ENCODE assay signal across 9 cellular contexts in the genomic region with DNA sequence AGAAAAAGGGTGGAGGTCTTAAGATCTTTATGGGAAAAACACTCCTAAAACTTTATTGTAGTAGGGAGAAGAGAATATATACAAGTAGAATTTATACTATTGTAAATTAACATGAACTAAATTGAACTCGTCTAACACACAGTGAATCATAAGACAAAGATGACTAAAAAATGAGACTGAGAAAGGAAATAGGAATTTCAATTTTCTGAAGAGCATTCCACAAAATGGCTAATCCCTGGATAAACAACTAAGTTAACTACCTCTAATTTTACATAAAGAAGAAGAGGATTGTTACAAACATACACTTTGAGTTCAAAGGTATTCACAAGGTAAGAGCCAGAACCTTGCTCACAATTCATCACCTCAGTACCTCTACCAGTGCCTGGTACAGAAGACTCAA. TPM values are rescaled to one million over a fixed set of nuclear protein-coding genes. Genes with fewer than 3 reads are reported as not detected.
A peak's percentile ranks its signal among the peaks of the same experiment; 100 is the strongest.
DNase-seq lines count a peak whose midpoint lies in the region; ATAC-seq, FAIRE-seq and TF ChIP-seq lines count a peak whose summit lies in the region.
"Had no signal": no experiment of that assay in that cellular context is flagged by ENCODE, and none has a peak within 500 bp of the region (broad histone marks: within the 10 kb centered on the region; RNA-seq: fewer than 3 reads in every experiment).

No MANE protein-coding gene starts in this region.

- H3K4me1 ChIP-seq in K562 (replicated peaks in 1 of 2; ENCODE audit: control insufficient read depth in 2 of 2, insufficient read depth in 2 of 2, low read length in 2 of 2) (peaks cover 12 to 14% of the 10 kb centered on the region in 2 experiments; a peak in 4 of 5 replicates), mesodermal cell (ENCODE audit: control insufficient read depth, insufficient read depth, low read length, poor library complexity, severe bottlenecking) (peaks cover 20% of the 10 kb centered on the region)

- in situ Hi-C loops in ACHN (cut with HindIII; ENCODE audit: low pct_ligation_motif_present, low pct_unique_long_range_greater_than_20kb, low sequenced_read_pairs) (no loop called here), K562 (cut with MboI) (loop anchor here (25.0 kb wide), 1 partner anchor 668 kb away; a partner anchor contains a TSS)

- BruUV-seq in K562 (replicated peaks; lab: Mats Ljungman, UMichigan), result no TSS peak

- peaks cover 16% of the 10 kb centered on the region; the same call in 2 of the 3 replicates for H3K36me3 ChIP-seq in K562 (ENCODE audit: control insufficient read depth, insufficient read depth, low read length)
- H3K36me3 ChIP-seq in mesodermal cell (ENCODE audit: control insufficient read depth, insufficient read depth, low read length), result peaks cover 15% of the 10 kb centered on the region

- 0 out of 2 replicates have a peak, but pooled peaks cover 7% of the 10 kb centered on the region for H4K20me1 ChIP-seq in K562 (replicated peaks; ENCODE audit: control insufficient read depth, insufficient read depth, low read length)

- DNase-seq in ACHN (peak; percentile 24), HT1080 (ENCODE audit: low read depth) (peak; percentile 50), K562 (ENCODE audit: extremely low read depth in 1 of 4, low spot score in 3 of 4) (no peak), NCI-H2227 treated with DMSO at 0.1 percent for 48 hours (lab: John Stamatoyannopoulos, UW) (no peak), 8988T (no peak), GOT3 (lab: John Stamatoyannopoulos, UW) (no peak), cerebellar cortex (ENCODE audit: low spot score) (no peak)
- DNase-seq: SHP77 treated with DMSO at 0.1 percent for 48 hours had no signal

- peaks cover 67% of the 10 kb centered on the region for H3K79me2 ChIP-seq in K562 (ENCODE audit: control insufficient read depth, insufficient read depth, low read length)

- H2AFZ ChIP-seq in K562 (ENCODE audit: low read depth, low read length), result no peak overlapping the region

- H3K27ac ChIP-seq in K562 (ENCODE audit: extremely low read depth, low read depth, low read length) (no peak overlapping the region), mesodermal cell (ENCODE audit: low read depth, low read length, severe bottlenecking) (no peak overlapping the region)

- FAIRE-seq in K562 (lab: Jason Lieb, UNC), result no peak

- WGBS in K562 (ENCODE audit: insufficient coverage, low coverage, missing lambda C conversion rate), result 6% methylated on average over 1 of the region's 1 CpG
- WGBS in mesodermal cell (ENCODE audit: insufficient coverage in 2 of 2), 2 experiments, result no CpG with 5 or more reads among the region's 1 CpG

- no peaks in the 10 kb centered on the region for H3K9me1 ChIP-seq in K562 (ENCODE audit: control insufficient read depth, insufficient read depth, low read length)

- CTCF ChIA-PET in K562 (lab: Yijun Ruan, JAX; ENCODE audit: low intra/inter-chr PET ratio), result no interaction called here

- H3K9me3 ChIP-seq in K562 (replicated peaks; ENCODE audit: control insufficient read depth, insufficient read depth, low read depth, low read length) (no peaks in the 10 kb centered on the region), mesodermal cell (ENCODE audit: control insufficient read depth, low read length) (no peaks in the 10 kb centered on the region)

- POLR2A ChIA-PET in K562 (lab: Yijun Ruan, JAX), result interaction anchor here (0.9 kb wide), 1 partner anchor 16 kb away, joined by 3 read pairs; no protein-coding TSS in a partner anchor

- no peak for TF ChIP-seq POLR2A in K562 (conservative IDR thresholded peaks at IDR 0.05)

- no peak for ATAC-seq in K562

- TF ChIP-seq EP300 in K562 (IDR thresholded peaks at IDR 0.05; ENCODE audit: low read length), result no peak

- H3K4me3 ChIP-seq in K562 (peak overlapping the region; percentile 66), mesodermal cell (ENCODE audit: extremely low read depth, insufficient read depth, low read length, poor library complexity, severe bottlenecking) (peak overlapping the region; percentile 91)

- peak overlapping the region in 1 of 2 experiments; percentile 73; a peak in 2 of 4 replicates for H3K9ac ChIP-seq in K562 (ENCODE audit: insufficient read depth in 1 of 2, low read depth in 2 of 2, low read length in 2 of 2)

- H3K27me3 ChIP-seq in K562 (ENCODE audit: control insufficient read depth in 2 of 2, insufficient read depth in 2 of 2, low read length in 2 of 2), result no peaks in the 10 kb centered on the region

- no peak for TF ChIP-seq RAD21 in K562 (CRISPR knock-in tag; conservative IDR thresholded peaks at IDR 0.05 in 1 of 2, IDR thresholded peaks at IDR 0.05 in 1 of 2)

- no peak for TF ChIP-seq CTCF in K562 (IDR thresholded peaks at IDR 0.05 in 2 of 3, conservative IDR thresholded peaks at IDR 0.05 in 1 of 3; ENCODE audit: insufficient read depth in 2 of 3, low read depth in 1 of 3, low read length in 3 of 3)

- H3K4me2 ChIP-seq in K562 (ENCODE audit: insufficient read depth, low read length), result peak overlapping the region; percentile 77

- intact Hi-C loops in K562 (cut with micrococcal nuclease), result loop anchor here (5.0 to 10.0 kb wide), 3 partner anchors 133 to 666 kb away; a partner anchor contains a TSS

TF ChIP-seq in K562, 482 proteins besides CTCF, POLR2A, EP300 and RAD21:
- TF ChIP-seq, protein P1, sequence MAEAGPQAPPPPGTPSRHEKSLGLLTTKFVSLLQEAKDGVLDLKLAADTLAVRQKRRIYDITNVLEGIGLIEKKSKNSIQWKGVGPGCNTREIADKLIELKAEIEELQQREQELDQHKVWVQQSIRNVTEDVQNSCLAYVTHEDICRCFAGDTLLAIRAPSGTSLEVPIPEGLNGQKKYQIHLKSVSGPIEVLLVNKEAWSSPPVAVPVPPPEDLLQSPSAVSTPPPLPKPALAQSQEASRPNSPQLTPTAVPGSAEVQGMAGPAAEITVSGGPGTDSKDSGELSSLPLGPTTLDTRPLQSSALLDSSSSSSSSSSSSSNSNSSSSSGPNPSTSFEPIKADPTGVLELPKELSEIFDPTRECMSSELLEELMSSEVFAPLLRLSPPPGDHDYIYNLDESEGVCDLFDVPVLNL (CRISPR knock-in tag; IDR thresholded peaks at IDR 0.05; ENCODE audit: low read depth), result no peak
- TF ChIP-seq ZBTB1 (CRISPR knock-in tag; IDR thresholded peaks at IDR 0.05; ENCODE audit: borderline replicate concordance, low read depth) (no peak), MCM2 (IDR thresholded peaks at IDR 0.05; ENCODE audit: low read depth) (no peak)
TF ChIP-seq in K562: peak in this region for 0.

RNA-seq across cellular contexts. Expression of a gene that starts 2.0 kb away (rescaled TPM):
- 38.1 and 47.9 TPM in 2 replicates for total RNA-seq in HT1080 (2014; rRNA removed; shearing (Covaris generic))
- 38.2 and 71.0 TPM in 2 replicates for polyA plus RNA-seq in HT1080 (2015; cell fraction: cytosol; rRNA removed)
- 105 and 125 TPM in 2 replicates for polyA plus RNA-seq in HT1080 (2015; cell fraction: nucleus; rRNA removed)
- total RNA-seq in K562 (2011; cell fraction: chromatin; rRNA removed; ENCODE audit: low replicate concordance), result 21.0 and 65.4 TPM in 2 replicates
- 8.8 and 10.7 TPM in 2 replicates for total RNA-seq in K562 (2011; cell fraction: nucleolus; rRNA removed)
- total RNA-seq in K562 (2011; cell fraction: nucleoplasm; rRNA removed), result 26.3 and 31.1 TPM in 2 replicates
- 29.4 and 39.5 TPM in 2 replicates for total RNA-seq in K562 (2014; rRNA removed)
- total RNA-seq in K562 (2014; rRNA removed; fragmentation: Illumina TruSeq; extraction: Trizol), result 18.0 and 18.4 TPM in 2 replicates
- total RNA-seq in K562 (2015; rRNA removed; fragmentation: Illumina TruSeq; extraction: Trizol), result 17.2 and 18.1 TPM in 2 replicates
- total RNA-seq in K562 (2021), result 23.9 and 24.7 TPM in 2 replicates
- polyA plus RNA-seq in K562 (2011; rRNA removed), result 12.2 and 14.4 TPM in 2 replicates
- 4.4 and 5.2 TPM in 2 replicates for polyA plus RNA-seq in K562 (2011; cell fraction: cytosol; rRNA removed)
- polyA plus RNA-seq in K562 (2011; cell fraction: nucleus; rRNA removed), result 17.6 and 24.7 TPM in 2 replicates
- polyA plus RNA-seq in K562 (2012), result 8.9 and 15.0 TPM in 2 replicates
- polyA plus RNA-seq in K562 (2014; fragmentation: Illumina TruSeq; extraction: Trizol), result 15.2 and 18.0 TPM in 2 replicates
- polyA plus RNA-seq in K562 (2014; fragmentation: Nextera tagmentation; extraction: Ambion mirVana), result 1 to 10 TPM; 5.9 TPM
- polyA plus RNA-seq in K562 (2014; rRNA removed), result 25.8 and 28.0 TPM in 2 replicates
- polyA minus RNA-seq in K562 (2011; rRNA and poly(A)+ RNA removed), result 13.3 and 14.9 TPM in 2 replicates
- polyA minus RNA-seq in K562 (2011; cell fraction: cytosol; rRNA and poly(A)+ RNA removed), result 6.4 and 8.5 TPM in 2 replicates
- 28.8 and 38.8 TPM in 2 replicates for polyA minus RNA-seq in K562 (2011; cell fraction: nucleus; rRNA and poly(A)+ RNA removed)
- polyA plus RNA-seq in mesodermal cell (2013, experiment 1 of 2), result 52.5 TPM
- polyA plus RNA-seq in mesodermal cell (2013, experiment 2 of 2), result 59.1 TPM

RNA-seq across cellular contexts. Expression of a gene that starts 29.6 kb away (rescaled TPM):
- 0.48 and 0.70 TPM in 2 replicates for total RNA-seq in HT1080 (2014; rRNA removed; shearing (Covaris generic))
- 0.50 and 1.6 TPM in 2 replicates for polyA plus RNA-seq in HT1080 (2015; cell fraction: cytosol; rRNA removed)
- 0.34 and 0.87 TPM in 2 replicates for polyA plus RNA-seq in HT1080 (2015; cell fraction: nucleus; rRNA removed)
- total RNA-seq in K562 (2011; cell fraction: chromatin; rRNA removed; ENCODE audit: low replicate concordance), result not detected in 2 replicates
- not detected in 2 replicates for total RNA-seq in K562 (2011; cell fraction: nucleolus; rRNA removed)
- not detected in 2 replicates for total RNA-seq in K562 (2011; cell fraction: nucleoplasm; rRNA removed)
- total RNA-seq in K562 (2014; rRNA removed), result not detected in 2 replicates
- 0.07 TPM in 1 of 2 replicates, not detected in the other for total RNA-seq in K562 (2014; rRNA removed; fragmentation: Illumina TruSeq; extraction: Trizol)
- total RNA-seq in K562 (2015; rRNA removed; fragmentation: Illumina TruSeq; extraction: Trizol), result not detected in 2 replicates
- 0.16 TPM in 1 of 2 replicates, not detected in the other for total RNA-seq in K562 (2021)
- polyA plus RNA-seq in K562 (2011; rRNA removed), result 0.15 TPM in 1 of 2 replicates, not detected in the other
- polyA plus RNA-seq in K562 (2011; cell fraction: cytosol; rRNA removed), result not detected in 2 replicates
- not detected in 2 replicates for polyA plus RNA-seq in K562 (2011; cell fraction: nucleus; rRNA removed)
- polyA plus RNA-seq in K562 (2012), result 0.33 and 0.35 TPM in 2 replicates
- polyA plus RNA-seq in K562 (2014; fragmentation: Illumina TruSeq; extraction: Trizol), result 0.04 TPM in 1 of 2 replicates, not detected in the other
- polyA plus RNA-seq in K562 (2014; fragmentation: Nextera tagmentation; extraction: Ambion mirVana), result under 1 TPM; 0.07 to 0.15 TPM
- polyA plus RNA-seq in K562 (2014; rRNA removed), result not detected in 2 replicates
- 0.45 TPM in 1 of 2 replicates, not detected in the other for polyA minus RNA-seq in K562 (2011; rRNA and poly(A)+ RNA removed)
- not detected in 2 replicates for polyA minus RNA-seq in K562 (2011; cell fraction: cytosol; rRNA and poly(A)+ RNA removed)
- polyA minus RNA-seq in K562 (2011; cell fraction: nucleus; rRNA and poly(A)+ RNA removed), result not detected in 2 replicates
- polyA plus RNA-seq in mesodermal cell (2013, experiment 1 of 2), result 2.1 TPM
- polyA plus RNA-seq in mesodermal cell (2013, experiment 2 of 2), result 1.7 TPM

Comparison
In these comparisons a context has a peak if more than half of its experiments do, and no peak if none do; other contexts are left out.
1. DNase-seq: peak in ACHN (single experiment) and HT1080 (single experiment); none in K562 (0 of 4), NCI-H2227 treated with DMSO at 0.1 percent for 48 hours (single experiment), 8988T (single experiment), GOT3 (single experiment) and cerebellar cortex (single experiment).